ENCODE assay signal across 13 cellular contexts in genomic region chr11:118786657-118787056, GRCh38. TPM values are rescaled to one million over a fixed set of nuclear protein-coding genes. Genes with fewer than 3 reads are reported as not detected.
DNase-seq lines count a peak whose midpoint lies in the region; ATAC-seq and TF ChIP-seq lines count a peak whose summit lies in the region.
"Had no signal": no experiment of that assay in that cellular context is flagged by ENCODE, and none has a peak within 500 bp of the region (broad histone marks: within the 10 kb centered on the region; RNA-seq: fewer than 3 reads in every experiment).

No MANE protein-coding gene starts in this region.

- peaks cover 43% of the 10 kb centered on the region for H3K4me1 Mint-ChIP-seq in activated naive CD4-positive, alpha-beta T cell treated with anti-CD3 and anti-CD28 coated beads, Interleukin-2, amount 50 U/mL, for 24 hours
- H3K4me1 Mint-ChIP-seq in T-helper 17 cell = peaks cover 35% of the 10 kb centered on the region

- peaks cover 80% of the 10 kb centered on the region for H4K20me1 ChIP-seq in hepatocyte (ENCODE audit: insufficient read depth, poor library complexity, severe bottlenecking)

- no peaks in the 10 kb centered on the region for H3K9me2 ChIP-seq in hepatocyte (replicated peaks; ENCODE audit: insufficient read depth)

- H3K4me3 Mint-ChIP-seq in activated naive CD4-positive, alpha-beta T cell treated with anti-CD3 and anti-CD28 coated beads, Interleukin-2, amount 50 U/mL, for 24 hours = peak overlapping the region; percentile 78
- peak overlapping the region; percentile 74 for H3K4me3 Mint-ChIP-seq in T-helper 17 cell

- H3K27me3 ChIP-seq in hepatocyte (no peaks in the 10 kb centered on the region), subcutaneous abdominal adipose tissue (ENCODE audit: control insufficient read depth in 5 of 5, insufficient read depth in 4 of 5, low read length in 5 of 5) (no peaks in the 10 kb centered on the region)
- H3K27me3 ChIP-seq: heart left ventricle, thyroid gland had no signal

- H3K4me1 ChIP-seq in hepatocyte (ENCODE audit: insufficient read depth) = peaks cover 34% of the 10 kb centered on the region
- peaks cover 4 to 34% (median 32%) of the 10 kb centered on the region in 5 donors for H3K4me1 ChIP-seq in subcutaneous abdominal adipose tissue (ENCODE audit: control insufficient read depth in 5 of 5, insufficient read depth in 5 of 5, low read length in 5 of 5)

- H3K27ac Mint-ChIP-seq in activated naive CD4-positive, alpha-beta T cell treated with anti-CD3 and anti-CD28 coated beads, Interleukin-2, amount 50 U/mL, for 24 hours = peak overlapping the region; percentile 92
- peak overlapping the region; percentile 98 for H3K27ac Mint-ChIP-seq in T-helper 17 cell

- no peak for TF ChIP-seq CTCF in hepatocyte (IDR thresholded peaks at IDR 0.05; ENCODE audit: poor library complexity)

- peaks cover 94% of the 10 kb centered on the region for H3K79me2 ChIP-seq in hepatocyte

- no peak overlapping the region for H2AFZ ChIP-seq in hepatocyte

- peak overlapping the region in 2 of 5 donors; percentile 20 to 59 for H3K9ac ChIP-seq in subcutaneous abdominal adipose tissue (ENCODE audit: low read length in 5 of 5)

- H3K36me3 Mint-ChIP-seq in activated naive CD4-positive, alpha-beta T cell treated with anti-CD3 and anti-CD28 coated beads, Interleukin-2, amount 50 U/mL, for 24 hours = peaks cover 11% of the 10 kb centered on the region
- H3K36me3 Mint-ChIP-seq in T-helper 17 cell (ENCODE audit: low read depth) = peaks cover 3% of the 10 kb centered on the region

- peak overlapping the region; percentile 93 for H3K4me2 ChIP-seq in hepatocyte

- DNase-seq in activated naive CD4-positive, alpha-beta T cell treated with anti-CD3 and anti-CD28 coated beads, Interleukin-2, amount 50 U/mL, for 16 hours = no peak
- no peak for DNase-seq in T-helper 17 cell
- DNase-seq in hepatocyte (ENCODE audit: low spot score) = no peak
- no peak for DNase-seq in NCI-H1092 treated with DMSO at 0.1 percent for 48 hours (lab: John Stamatoyannopoulos, UW)
- DNase-seq: activated effector memory CD4-positive, alpha-beta T cell treated with anti-CD3 and anti-CD28 coated beads, Interleukin-2, amount 50 U/mL, for 16 hours; heart left ventricle; NCI-H1930; T1000; thyroid gland had no signal

- no peaks in the 10 kb centered on the region for H3K9me3 ChIP-seq in T-helper 17 cell (ENCODE audit: control insufficient read depth, low read length, poor library complexity, severe bottlenecking)
- H3K9me3 ChIP-seq in hepatocyte (ENCODE audit: low read depth) = no peaks in the 10 kb centered on the region
- no peaks in the 10 kb centered on the region for H3K9me3 ChIP-seq in subcutaneous abdominal adipose tissue (ENCODE audit: control insufficient read depth in 5 of 5, low read length in 5 of 5)
- H3K9me3 ChIP-seq: heart left ventricle, thyroid gland had no signal

- no peaks in the 10 kb centered on the region for H3K9me3 Mint-ChIP-seq in activated naive CD4-positive, alpha-beta T cell treated with anti-CD3 and anti-CD28 coated beads, Interleukin-2, amount 50 U/mL, for 24 hours

- H3K4me3 ChIP-seq in hepatocyte (no peak overlapping the region), subcutaneous abdominal adipose tissue (ENCODE audit: low read depth in 1 of 5, low read length in 5 of 5) (no peak overlapping the region)
- H3K4me3 ChIP-seq: thyroid gland had no signal

- no peaks in the 10 kb centered on the region for H3K36me3 ChIP-seq in hepatocyte (replicated peaks; ENCODE audit: insufficient read depth, low read depth)
- peaks cover 5 to 25% (median 16%) of the 10 kb centered on the region in 5 donors for H3K36me3 ChIP-seq in subcutaneous abdominal adipose tissue (ENCODE audit: control insufficient read depth in 5 of 5, insufficient read depth in 5 of 5, low read length in 5 of 5)

- 69% methylated on average over 2 of the region's 2 CpGs for WGBS in hepatocyte (ENCODE audit: low lambda C conversion rate, missing lambda C conversion rate)

- no peaks in the 10 kb centered on the region for H3K27me3 Mint-ChIP-seq in activated naive CD4-positive, alpha-beta T cell treated with anti-CD3 and anti-CD28 coated beads, Interleukin-2, amount 50 U/mL, for 24 hours
- no peaks in the 10 kb centered on the region for H3K27me3 Mint-ChIP-seq in T-helper 17 cell

- no peak for ATAC-seq in T-helper 17 cell
- ATAC-seq in GM21576 (IDR thresholded peaks at IDR 0.05; ENCODE audit: unreplicated experiment) = no peak
- no peak for ATAC-seq in HG02571 (IDR thresholded peaks at IDR 0.05; ENCODE audit: unreplicated experiment)
- ATAC-seq: heart left ventricle had no signal

- H3K27ac ChIP-seq in hepatocyte (no peak overlapping the region), subcutaneous abdominal adipose tissue (ENCODE audit: low read depth, low read length) (peak overlapping the region; percentile 85)
- H3K27ac ChIP-seq: heart left ventricle, thyroid gland had no signal

RNA-seq across cellular contexts. Expression of gene DDX6, which starts 4.3 kb away (rescaled TPM):
- total RNA-seq in T-helper 17 cell (100 to 1,000 TPM; 218 to 290 TPM), hepatocyte (111 and 122 TPM in 2 replicates)
- polyA plus RNA-seq in hepatocyte = 16.4 and 17.3 TPM in 2 replicates
